12 cellular contexts compared by ENCODE assay signal in the genomic region with DNA sequence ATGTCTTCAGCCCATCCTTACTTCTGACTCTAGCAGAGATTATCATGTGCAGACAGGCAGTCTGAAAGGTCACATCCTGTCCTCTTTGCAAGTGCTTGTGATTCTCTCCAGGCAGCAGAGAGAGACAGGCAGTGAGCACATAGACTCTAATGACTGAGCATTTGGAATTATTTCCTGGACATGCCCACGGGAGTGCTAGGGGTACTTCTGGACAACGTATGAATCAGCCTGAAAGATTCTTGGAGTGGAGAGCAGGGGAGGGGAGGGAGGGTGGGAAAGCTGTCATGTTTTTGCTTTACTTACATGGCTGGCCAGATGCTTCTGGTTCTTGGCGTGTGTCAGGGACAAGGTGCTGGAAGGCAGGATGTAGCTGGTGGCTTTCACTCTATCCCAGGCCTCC.
DNase-seq lines count a peak whose midpoint lies in the region; ATAC-seq, FAIRE-seq and TF ChIP-seq lines count a peak whose summit lies in the region.
"Had no signal": no experiment of that assay in that cellular context is flagged by ENCODE, and none has a peak within 500 bp of the region (broad histone marks: within the 10 kb centered on the region; RNA-seq: fewer than 3 reads in every experiment).

No MANE protein-coding gene starts in this region.

- no peak for FAIRE-seq in kidney (lab: Jason Lieb, UNC)

- H3K4me1 ChIP-seq in suprapubic skin (peaks cover 4% of the 10 kb centered on the region), kidney (ENCODE audit: control insufficient read depth in 1 of 2, insufficient read depth in 1 of 2, low read depth in 1 of 2, low read length in 2 of 2) (no peaks in the 10 kb centered on the region)

- H3K27ac ChIP-seq in suprapubic skin (no peak overlapping the region), kidney (ENCODE audit: low read depth in 2 of 2, low read length in 2 of 2) (no peak overlapping the region)

- H3K9me3 ChIP-seq in suprapubic skin, result no peaks in the 10 kb centered on the region
- H3K9me3 ChIP-seq in kidney (ENCODE audit: control insufficient read depth in 1 of 2, low read length in 2 of 2), result no peaks in the 10 kb centered on the region

- no peaks in the 10 kb centered on the region for H3K36me3 ChIP-seq in suprapubic skin
- H3K36me3 ChIP-seq in kidney (ENCODE audit: control insufficient read depth in 1 of 2, insufficient read depth in 2 of 2, low read length in 2 of 2), result no peaks in the 10 kb centered on the region

- in situ Hi-C loops in astrocyte of the spinal cord (cut with HindIII; ENCODE audit: low sequenced_read_pairs), result no loop called here

- intact Hi-C loops in left ventricle myocardium superior (cut with micrococcal nuclease) (no loop called here), kidney (cut with DNase I) (no loop called here)

- DNase-seq in DMS153 (lab: John Stamatoyannopoulos, UW) (peak; percentile 7), DMS153 treated with DMSO at 0.1 percent for 48 hours (lab: John Stamatoyannopoulos, UW; ENCODE audit: unreplicated experiment) (no peak), astrocyte of the spinal cord (ENCODE audit: low read depth, low spot score) (peak; percentile 17), left ventricle myocardium superior (no peak), suprapubic skin (ENCODE audit: low spot score in 2 of 2) (no peak), kidney (no peak)
- no peak for DNase-seq in stimulated activated naive CD8-positive, alpha-beta T cell treated with anti-CD3 and anti-CD28 coated beads, Interleukin-15, Interleukin-2, amounts not matched to agents 100 U/mL and 50 U/mL, for 24 hours
- DNase-seq: 8988T; amniotic stem cell; naive B cell; stimulated activated CD4-positive, alpha-beta T cell treated with anti-CD3 and anti-CD28 coated beads, Interleukin-1b, Interleukin-23, amount 100 ng/mL, for 48 hours had no signal

- TF ChIP-seq CTCF in astrocyte of the spinal cord (IDR thresholded peaks at IDR 0.05; ENCODE audit: low read depth, low read length) (no peak), suprapubic skin (IDR thresholded peaks at IDR 0.05) (no peak), kidney (IDR thresholded peaks at IDR 0.05; ENCODE audit: borderline replicate concordance, extremely low read depth, insufficient read depth) (no peak)

- ATAC-seq in left ventricle myocardium superior (peak; percentile 99), GM19397 (IDR thresholded peaks at IDR 0.05; ENCODE audit: unreplicated experiment) (no peak)
- no peak for ATAC-seq in stimulated activated naive CD8-positive, alpha-beta T cell treated with anti-CD3 and anti-CD28 coated beads, Interleukin-15, Interleukin-2, amounts not matched to agents 100 U/mL and 50 U/mL, for 24 hours

- TF ChIP-seq POLR2A in suprapubic skin (IDR thresholded peaks at IDR 0.05), result no peak

- WGBS in suprapubic skin, result 23% methylated on average over 3 of the region's 3 CpGs

- H3K27me3 ChIP-seq in suprapubic skin, result no peaks in the 10 kb centered on the region

- H3K9ac ChIP-seq in kidney (ENCODE audit: low read length in 2 of 2), result no peak overlapping the region

- H3K4me3 ChIP-seq in astrocyte of the spinal cord (ENCODE audit: low read depth, low read length), result no peak overlapping the region
- H3K4me3 ChIP-seq in suprapubic skin, result no peak overlapping the region
- no peak overlapping the region for H3K4me3 ChIP-seq in kidney (ENCODE audit: low read length in 2 of 2)

- TF ChIP-seq EP300 in suprapubic skin (IDR thresholded peaks at IDR 0.05), result peak; percentile 54

Comparison
In these comparisons a context has a peak if more than half of its experiments do, and no peak if none do; other contexts are left out.
1. DNase-seq: peak in DMS153 (single experiment) and astrocyte of the spinal cord (single experiment); none in DMS153 treated with DMSO at 0.1 percent for 48 hours (single experiment), left ventricle myocardium superior (single experiment), suprapubic skin (0 of 2), stimulated activated naive CD8-positive, alpha-beta T cell treated with anti-CD3 and anti-CD28 coated beads, Interleukin-15, Interleukin-2, amounts not matched to agents 100 U/mL and 50 U/mL, for 24 hours (single experiment) and kidney (single experiment).